In genomic region chr19:29953352-29954247, GRCh38 we compare ENCODE assay signal across 23 cellular contexts. TPM values are rescaled to one million over a fixed set of nuclear protein-coding genes. Genes with fewer than 3 reads are reported as not detected.
DNase-seq lines count a peak whose midpoint lies in the region; ATAC-seq and TF ChIP-seq lines count a peak whose summit lies in the region.
"Had no signal": no experiment of that assay in that cellular context is flagged by ENCODE, and none has a peak within 500 bp of the region (broad histone marks: within the 10 kb centered on the region; RNA-seq: fewer than 3 reads in every experiment).

No MANE protein-coding gene starts in this region.

- 96% methylated on average over 2 of the region's 2 CpGs for WGBS in SK-N-SH (ENCODE audit: low lambda C conversion rate)

- no peak overlapping the region for H3K9ac ChIP-seq in SK-N-SH
- H3K9ac ChIP-seq: neural progenitor cell had no signal

- H3K4me1 Mint-ChIP-seq in activated T-helper 1 cell treated with anti-CD3 and anti-CD28 coated beads, Interleukin-12 subunit alpha, Interleukin-12 subunit beta, Interleukin-2, Interleukin-4 antibody, amounts not matched to agents 30 ng/mL and 10 ng/mL and 1 ng/mL, durations not matched to agents 14 hours and 24 hours and 36 hours (ENCODE audit: low read depth), result peaks cover 29% of the 10 kb centered on the region
- H3K4me1 Mint-ChIP-seq: neural progenitor cell had no signal

- H3K79me2 ChIP-seq in SK-N-SH (ENCODE audit: insufficient read depth), result peaks cover 92% of the 10 kb centered on the region

- ATAC-seq in SK-N-SH treated with all-trans-retinoic acid at 6 μM for 48 hours (no peak), Right ventricle myocardium superior (ENCODE audit: poor library complexity) (no peak)
- ATAC-seq: left colon, Right ventricle myocardium inferior had no signal

- H3K9me3 ChIP-seq in SK-N-SH, result no peaks in the 10 kb centered on the region
- peaks cover 2% of the 10 kb centered on the region; the same call in 1 of the 2 replicates for H3K9me3 ChIP-seq in HEK293 (ENCODE audit: control insufficient read depth, insufficient read depth, low read depth, low read length)
- H3K9me3 ChIP-seq: adrenal gland had no signal

- POLR2A ChIA-PET in SK-N-SH (lab: Yijun Ruan, JAX), result no interaction called here
- POLR2A ChIA-PET in HEK293 (lab: Yijun Ruan, JAX), result no interaction called here

- no peak overlapping the region for H2AFZ ChIP-seq in SK-N-SH (ENCODE audit: low read depth)
- H2AFZ ChIP-seq: neural progenitor cell had no signal

- H3K36me3 Mint-ChIP-seq in activated T-helper 1 cell treated with anti-CD3 and anti-CD28 coated beads, Interleukin-12 subunit alpha, Interleukin-12 subunit beta, Interleukin-2, Interleukin-4 antibody, amounts not matched to agents 30 ng/mL and 10 ng/mL and 1 ng/mL, durations not matched to agents 14 hours and 24 hours and 36 hours (ENCODE audit: low read depth), result peaks cover 19% of the 10 kb centered on the region

- DNase-seq in SK-N-SH, result no peak
- no peak for DNase-seq in activated T-helper 1 cell treated with anti-CD3 and anti-CD28 coated beads, Interleukin-12 subunit alpha, Interleukin-12 subunit beta, Interleukin-2, Interleukin-4 antibody, amounts not matched to agents 30 ng/mL and 10 ng/mL and 1 ng/mL, durations not matched to agents 14 hours and 24 hours and 36 hours (ENCODE audit: low spot score)
- peak; percentile 26 for DNase-seq in foreskin melanocyte
- no peak for DNase-seq in superior temporal gyrus (ENCODE audit: extremely low spot score)
- no peak for DNase-seq in occipital lobe (lab: John Stamatoyannopoulos, UW)
- DNase-seq in Right ventricle myocardium superior, result no peak
- DNase-seq: activated CD4-positive, alpha-beta T cell treated with anti-CD3 and anti-CD28 coated beads for 48 hours; adrenal gland; central memory CD4-positive, alpha-beta T cell; DMS153; effector CD4-positive, alpha-beta T cell; hippocampal formation; Kasumi-1; left colon; NCI-H1694; retina; T1000 had no signal

- H3K36me3 ChIP-seq in SK-N-SH (replicated peaks in 1 of 2; ENCODE audit: control insufficient read depth in 1 of 2, insufficient read depth in 2 of 2, low read length in 1 of 2) (peaks cover 3 to 5% of the 10 kb centered on the region in 2 experiments), HEK293 (ENCODE audit: control insufficient read depth in 2 of 2, insufficient read depth in 1 of 2, low read length in 2 of 2) (peaks cover 4 to 27% of the 10 kb centered on the region in 2 experiments)
- H3K36me3 ChIP-seq: adrenal gland, neural progenitor cell had no signal

- H3K27ac ChIP-seq in SK-N-SH (ENCODE audit: low read depth in 2 of 2, low read length in 1 of 2) (no peak overlapping the region), HEK293 (ENCODE audit: extremely low read depth, low read depth, low read length) (no peak overlapping the region)
- H3K27ac ChIP-seq: adrenal gland, C4-2B, neural progenitor cell had no signal

- H3K4me3 Mint-ChIP-seq in activated T-helper 1 cell treated with anti-CD3 and anti-CD28 coated beads, Interleukin-12 subunit alpha, Interleukin-12 subunit beta, Interleukin-2, Interleukin-4 antibody, amounts not matched to agents 30 ng/mL and 10 ng/mL and 1 ng/mL, durations not matched to agents 14 hours and 24 hours and 36 hours, result no peak overlapping the region
- H3K4me3 Mint-ChIP-seq: neural progenitor cell; stimulated activated naive CD8-positive, alpha-beta T cell treated with anti-CD3 and anti-CD28 coated beads, Interleukin-15, Interleukin-2, amounts not matched to agents 100 ng/mL and 50 ng/mL, for 24 hours had no signal

- H3K4me3 ChIP-seq in SK-N-SH (ENCODE audit: low read depth in 2 of 2, low read length in 1 of 2) (no peak overlapping the region), HEK293 (ENCODE audit: low read depth, low read length) (no peak overlapping the region)
- H3K4me3 ChIP-seq: adrenal gland, neural progenitor cell had no signal

- H4K20me1 ChIP-seq in SK-N-SH (ENCODE audit: insufficient read depth), result peaks cover 39% of the 10 kb centered on the region; the same call in 1 of the 2 replicates

- H3F3A ChIP-seq in SK-N-SH (replicated peaks; ENCODE audit: insufficient read depth), result peaks cover 4% of the 10 kb centered on the region

- no peak for TF ChIP-seq RAD21 in SK-N-SH (IDR thresholded peaks at IDR 0.05; ENCODE audit: low read length)

- TF ChIP-seq CTCF in SK-N-SH (IDR thresholded peaks at IDR 0.05), result no peak
- no peak for TF ChIP-seq CTCF in HEK293 (tag by site-specific recombination; IDR thresholded peaks at IDR 0.05)

- no peaks in the 10 kb centered on the region for H3K9me2 ChIP-seq in SK-N-SH

- H3K27me3 Mint-ChIP-seq in activated T-helper 1 cell treated with anti-CD3 and anti-CD28 coated beads, Interleukin-12 subunit alpha, Interleukin-12 subunit beta, Interleukin-2, Interleukin-4 antibody, amounts not matched to agents 30 ng/mL and 10 ng/mL and 1 ng/mL, durations not matched to agents 14 hours and 24 hours and 36 hours (ENCODE audit: insufficient read depth), result no peaks in the 10 kb centered on the region
- H3K27me3 Mint-ChIP-seq: stimulated activated naive CD8-positive, alpha-beta T cell treated with anti-CD3 and anti-CD28 coated beads, Interleukin-15, Interleukin-2, amounts not matched to agents 100 ng/mL and 50 ng/mL, for 24 hours had no signal

- intact Hi-C loops in activated T-helper 1 cell treated with anti-CD3 and anti-CD28 coated beads, Interleukin-12 subunit alpha, Interleukin-12 subunit beta, Interleukin-2, Interleukin-4 antibody, amounts not matched to agents 30 ng/mL and 10 ng/mL and 1 ng/mL, durations not matched to agents 14 hours and 24 hours and 36 hours (cut with micrococcal nuclease), result no loop called here
- intact Hi-C loops in Right ventricle myocardium superior (cut with DNase I), result no loop called here

- CTCF ChIA-PET in SK-N-SH (lab: Yijun Ruan, JAX), result no interaction called here
- CTCF ChIA-PET in HEK293 (lab: Yijun Ruan, JAX), result no interaction called here

- no peak overlapping the region for H3K4me2 ChIP-seq in SK-N-SH
- H3K4me2 ChIP-seq: neural progenitor cell had no signal

- H3K27ac Mint-ChIP-seq in activated T-helper 1 cell treated with anti-CD3 and anti-CD28 coated beads, Interleukin-12 subunit alpha, Interleukin-12 subunit beta, Interleukin-2, Interleukin-4 antibody, amounts not matched to agents 30 ng/mL and 10 ng/mL and 1 ng/mL, durations not matched to agents 14 hours and 24 hours and 36 hours, result peak overlapping the region; percentile 15
- H3K27ac Mint-ChIP-seq: neural progenitor cell had no signal

- TF ChIP-seq EP300 in SK-N-SH (IDR thresholded peaks at IDR 0.05; ENCODE audit: borderline replicate concordance in 1 of 2, low read depth in 1 of 2, low read length in 1 of 2), result no peak

- H3K9me3 Mint-ChIP-seq in activated T-helper 1 cell treated with anti-CD3 and anti-CD28 coated beads, Interleukin-12 subunit alpha, Interleukin-12 subunit beta, Interleukin-2, Interleukin-4 antibody, amounts not matched to agents 30 ng/mL and 10 ng/mL and 1 ng/mL, durations not matched to agents 14 hours and 24 hours and 36 hours, result no peaks in the 10 kb centered on the region
- H3K9me3 Mint-ChIP-seq: stimulated activated naive CD8-positive, alpha-beta T cell treated with anti-CD3 and anti-CD28 coated beads, Interleukin-15, Interleukin-2, amounts not matched to agents 100 ng/mL and 50 ng/mL, for 24 hours had no signal

- no peaks in the 10 kb centered on the region; a peak in 1 of 4 replicates for H3K4me1 ChIP-seq in SK-N-SH (ENCODE audit: control insufficient read depth in 1 of 2, insufficient read depth in 2 of 2, low read depth in 1 of 2, low read length in 1 of 2)
- H3K4me1 ChIP-seq in HEK293 (ENCODE audit: control insufficient read depth, insufficient read depth, low read length), result peaks cover 29% of the 10 kb centered on the region
- H3K4me1 ChIP-seq: neural progenitor cell had no signal

- no peaks in the 10 kb centered on the region for H3K27me3 ChIP-seq in SK-N-SH (ENCODE audit: insufficient read depth)
- H3K27me3 ChIP-seq: adrenal gland, neural progenitor cell had no signal

TF ChIP-seq in SK-N-SH treated with all-trans-retinoic acid at 6 μM for 48 hours, 23 proteins besides CTCF, POLR2A, EP300 and RAD21:
- TF ChIP-seq ISL1 (CRISPR knock-in tag; IDR thresholded peaks at IDR 0.05) (peak; percentile 21; the same call in 1 of the 2 replicates), RARB (CRISPR knock-in tag; IDR thresholded peaks at IDR 0.05) (no peak)

TF ChIP-seq in SK-N-SH, 30 proteins besides CTCF, POLR2A, EP300 and RAD21 (continues in another document):
- TF ChIP-seq FOXJ3 (CRISPR knock-in tag; IDR thresholded peaks at IDR 0.05), result no peak

TF ChIP-seq in HEK293, 187 proteins besides CTCF, POLR2A, EP300 and RAD21 (continues in another document):
- TF ChIP-seq HOXC10 (CRISPR knock-in tag; IDR thresholded peaks at IDR 0.05) (no peak), ZNF335 (tag by site-specific recombination; conservative IDR thresholded peaks at IDR 0.05) (peak; percentile 28), ZNF792 (tag by site-specific recombination; IDR thresholded peaks at IDR 0.05) (no peak), ZBTB17 (tag by site-specific recombination; IDR thresholded peaks at IDR 0.05) (peak; percentile 99), ZNF354C (tag by site-specific recombination; IDR thresholded peaks at IDR 0.05; ENCODE audit: borderline replicate concordance, low read depth) (no peak), ZNF324 (tag by site-specific recombination; IDR thresholded peaks at IDR 0.05) (0 out of 2 replicates have a peak, but pooled peaks have one; percentile 38), ZNF404 (tag by site-specific recombination; IDR thresholded peaks at IDR 0.05) (0 out of 2 replicates have a peak, but pooled peaks have one; percentile 8), ZNF610 (tag by site-specific recombination; IDR thresholded peaks at IDR 0.05; ENCODE audit: borderline replicate concordance) (peak; percentile 72; the same call in 1 of the 2 replicates), ZEB2 (tag by site-specific recombination; IDR thresholded peaks at IDR 0.05) (peak; percentile 59; the same call in 1 of the 2 replicates), ZNF433 (tag by site-specific recombination; IDR thresholded peaks at IDR 0.05; ENCODE audit: low read depth) (no peak), ZNF558 (tag by site-specific recombination; IDR thresholded peaks at IDR 0.05) (0 out of 2 replicates have a peak, but pooled peaks have one; percentile 47), SP7 (tag by site-specific recombination; IDR thresholded peaks at IDR 0.05) (0 out of 2 replicates have a peak, but pooled peaks have one; percentile 11), ZFHX2 (tag by site-specific recombination; conservative IDR thresholded peaks at IDR 0.05) (no peak)

RNA-seq across cellular contexts. Expression of gene URI1, which starts 11.6 kb away (rescaled TPM):
- polyA plus RNA-seq in SK-N-SH (2012; rRNA removed), result 32.4 and 36.9 TPM in 2 replicates
- 45.9 and 65.9 TPM in 2 replicates for polyA plus RNA-seq in SK-N-SH (2012; cell fraction: cytosol; rRNA removed)
- 15.7 and 35.5 TPM in 2 replicates for polyA plus RNA-seq in SK-N-SH (2012; cell fraction: nucleus; rRNA removed)
- total RNA-seq in activated T-helper 1 cell treated with anti-CD3 and anti-CD28 coated beads, Interleukin-12 subunit alpha, Interleukin-12 subunit beta, Interleukin-2, Interleukin-4 antibody, amounts not matched to agents 30 ng/mL and 10 ng/mL and 1 ng/mL, durations not matched to agents 14 hours and 24 hours and 36 hours, result 62.9 and 67.6 TPM in 2 replicates
- 90.8 TPM for total RNA-seq in occipital lobe
- total RNA-seq in Right ventricle myocardium superior, result 44.6 TPM
